In genomic region chr10:8026349-8027259, GRCh38 we compare ENCODE assay signal across 1 cellular context.
TF ChIP-seq lines count a peak whose summit lies in the region.

No MANE protein-coding gene starts in this region.

TF ChIP-seq in GM12878, 131 proteins besides CTCF, POLR2A, EP300 and RAD21:
- TF ChIP-seq KLF5 (IDR thresholded peaks at IDR 0.05; ENCODE audit: partially characterized antibody) (no peak), MEF2B (IDR thresholded peaks at IDR 0.05; ENCODE audit: partially characterized antibody, poor library complexity, severe bottlenecking) (no peak), SKIL (IDR thresholded peaks at IDR 0.05; ENCODE audit: low read depth, poor library complexity, severe bottlenecking) (no peak), ZZZ3 (IDR thresholded peaks at IDR 0.05; ENCODE audit: control insufficient read depth, insufficient read length, low read depth) (no peak), CUX1 (IDR thresholded peaks at IDR 0.05; ENCODE audit: insufficient replicate concordance, low read depth, low read length) (no peak), ETV6 (conservative IDR thresholded peaks at IDR 0.05 in 1 of 2, IDR thresholded peaks at IDR 0.05 in 1 of 2; ENCODE audit: borderline replicate concordance in 1 of 2, low read depth in 1 of 2) (no peak), E2F4 (IDR thresholded peaks at IDR 0.05; ENCODE audit: low read depth, low read length) (no peak), HCFC1 (IDR thresholded peaks at IDR 0.05; ENCODE audit: low read length) (no peak), PBX3 (IDR thresholded peaks at IDR 0.05; ENCODE audit: insufficient replicate concordance, low read depth, low read length) (no peak), RBBP5 (conservative IDR thresholded peaks at IDR 0.05) (no peak), YY1 (IDR thresholded peaks at IDR 0.05; ENCODE audit: low read depth, low read length) (no peak), ZNF384 (IDR thresholded peaks at IDR 0.05; ENCODE audit: borderline replicate concordance, low read depth, low read length) (no peak), RFX5 (IDR thresholded peaks at IDR 0.05; ENCODE audit: low read depth, low read length) (no peak)
